ENCODE assay signal across 7 cellular contexts in the genomic region with DNA sequence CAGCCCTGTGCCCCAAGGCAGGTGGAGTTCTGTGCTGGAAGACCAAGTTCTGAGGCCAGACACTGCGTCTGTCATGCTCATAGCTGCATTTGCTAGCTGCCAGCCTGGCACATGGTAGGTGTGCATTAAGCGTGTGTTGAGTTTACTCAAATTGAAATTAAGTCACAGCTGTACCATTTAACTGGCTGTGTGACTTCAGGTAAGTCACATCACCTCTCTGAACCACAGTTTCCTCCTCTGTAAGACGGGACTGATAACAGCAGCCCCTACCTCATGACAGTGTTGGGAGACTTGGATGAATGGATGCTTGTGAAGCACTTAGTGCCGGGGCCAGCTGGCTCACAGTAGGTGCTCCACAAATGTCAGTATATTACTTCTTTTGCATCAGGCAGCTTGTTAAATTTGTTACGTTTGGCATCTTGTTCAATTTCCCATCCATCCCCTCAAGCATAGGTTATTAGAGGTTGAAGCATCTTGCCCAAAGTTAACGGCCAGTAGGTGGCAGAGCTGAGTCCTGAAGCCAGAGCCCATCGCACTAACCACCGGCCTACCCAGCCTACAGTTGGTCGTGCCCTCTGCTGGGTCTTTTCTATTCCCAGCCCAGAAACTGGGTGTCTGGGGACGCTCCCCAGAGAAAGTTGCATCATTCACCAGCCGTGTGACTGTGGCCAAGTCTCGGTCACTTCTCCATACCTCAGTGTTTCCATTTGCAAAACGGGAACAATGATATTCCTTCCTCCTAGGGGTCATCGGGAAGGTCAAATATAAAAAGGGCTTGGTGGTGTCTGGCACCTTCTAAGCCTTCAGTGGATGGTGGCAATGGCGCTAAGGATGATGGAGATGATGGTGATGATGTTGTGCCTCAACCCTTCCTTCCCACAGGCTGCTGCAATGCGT. TPM values are rescaled to one million over a fixed set of nuclear protein-coding genes. Genes with fewer than 3 reads are reported as not detected.
DNase-seq lines count a peak whose midpoint lies in the region; ATAC-seq and TF ChIP-seq lines count a peak whose summit lies in the region.

No MANE protein-coding gene starts in this region.

- ATAC-seq in activated CD8-positive, alpha-beta T cell treated with anti-CD3 and anti-CD28 coated beads for 36 hours = peak; percentile 83
- ATAC-seq in upper lobe of right lung (peak; percentile 95), HG02759 (IDR thresholded peaks at IDR 0.05; ENCODE audit: unreplicated experiment) (no peak)

- no peaks in the 10 kb centered on the region for H3K27me3 Mint-ChIP-seq in activated CD8-positive, alpha-beta T cell treated with anti-CD3 and anti-CD28 coated beads for 36 hours
- H3K27me3 Mint-ChIP-seq in endodermal cell (ENCODE audit: insufficient read depth) = peaks cover 4% of the 10 kb centered on the region
- H3K27me3 Mint-ChIP-seq in neural crest cell (ENCODE audit: low read depth) = no peaks in the 10 kb centered on the region

- H3K27ac ChIP-seq in endodermal cell (ENCODE audit: low read depth, low read length) (no peak overlapping the region), upper lobe of right lung (no peak overlapping the region)

- H3K4me3 ChIP-seq in endodermal cell (ENCODE audit: low read length) (no peak overlapping the region), upper lobe of right lung (no peak overlapping the region)

- WGBS in endodermal cell (ENCODE audit: insufficient coverage in 1 of 2, insufficient read length in 1 of 2), 2 experiments = 72 to 73% methylated on average over 12 to 16 of the region's 16 CpGs

- no peak overlapping the region for H3K27ac Mint-ChIP-seq in activated CD8-positive, alpha-beta T cell treated with anti-CD3 and anti-CD28 coated beads for 36 hours
- H3K27ac Mint-ChIP-seq in endodermal cell (no peak overlapping the region), neural crest cell (ENCODE audit: unreplicated experiment) (no peak overlapping the region)

- no peaks in the 10 kb centered on the region for H3K4me1 ChIP-seq in endodermal cell (ENCODE audit: control insufficient read depth, insufficient read depth, low read length)
- H3K4me1 ChIP-seq in upper lobe of right lung = no peaks in the 10 kb centered on the region

- CTCF ChIA-PET in activated CD8-positive, alpha-beta T cell treated with anti-CD3 and anti-CD28 coated beads for 36 hours (lab: Charles Lee) = interaction anchor here (0.6 to 8.0 kb wide), 28 partner anchors 9 to 220 kb away, joined by 3 to 35 read pairs (median 4); a partner anchor contains a TSS

- H3K36me3 Mint-ChIP-seq in activated CD8-positive, alpha-beta T cell treated with anti-CD3 and anti-CD28 coated beads for 36 hours (ENCODE audit: low read depth) = no peaks in the 10 kb centered on the region
- H3K36me3 Mint-ChIP-seq in endodermal cell (ENCODE audit: low read depth) (no peaks in the 10 kb centered on the region), neural crest cell (ENCODE audit: low read depth) (no peaks in the 10 kb centered on the region)

- no peak overlapping the region for H3K4me3 Mint-ChIP-seq in activated CD8-positive, alpha-beta T cell treated with anti-CD3 and anti-CD28 coated beads for 36 hours
- H3K4me3 Mint-ChIP-seq in endodermal cell (no peak overlapping the region), neural crest cell (no peak overlapping the region)

- no peaks in the 10 kb centered on the region for H3K9me3 Mint-ChIP-seq in activated CD8-positive, alpha-beta T cell treated with anti-CD3 and anti-CD28 coated beads for 36 hours
- no peaks in the 10 kb centered on the region for H3K9me3 Mint-ChIP-seq in endodermal cell
- no peaks in the 10 kb centered on the region for H3K9me3 Mint-ChIP-seq in neural crest cell

- H3K9me3 ChIP-seq in endodermal cell (ENCODE audit: control insufficient read depth, low read length) = no peaks in the 10 kb centered on the region
- no peaks in the 10 kb centered on the region for H3K9me3 ChIP-seq in upper lobe of right lung

- H3K36me3 ChIP-seq in endodermal cell (ENCODE audit: control insufficient read depth, insufficient read depth, low read length) (no peaks in the 10 kb centered on the region), upper lobe of right lung (no peaks in the 10 kb centered on the region)

- in situ Hi-C loops in GM13977 (cut with MboI; ENCODE audit: low pct_unique_long_range_greater_than_20kb, low sequenced_read_pairs, unreplicated experiment) = no loop called here

- TF ChIP-seq CTCF in GM13977 (IDR thresholded peaks at IDR 0.05; ENCODE audit: extremely low read depth, insufficient read depth, missing control alignments) (peak; percentile 71), endodermal cell (conservative IDR thresholded peaks at IDR 0.05) (peak; percentile 77), neural crest cell (conservative IDR thresholded peaks at IDR 0.05) (peak; percentile 62), upper lobe of right lung (IDR thresholded peaks at IDR 0.05) (peak; percentile 65)
- peak; percentile 70 for TF ChIP-seq CTCF in activated CD8-positive, alpha-beta T cell treated with anti-CD3 and anti-CD28 coated beads for 36 hours (IDR thresholded peaks at IDR 0.05)

- no peaks in the 10 kb centered on the region for H3K4me1 Mint-ChIP-seq in activated CD8-positive, alpha-beta T cell treated with anti-CD3 and anti-CD28 coated beads for 36 hours (ENCODE audit: low read depth)
- H3K4me1 Mint-ChIP-seq in endodermal cell (no peaks in the 10 kb centered on the region), neural crest cell (no peaks in the 10 kb centered on the region)

- POLR2A ChIA-PET in activated CD8-positive, alpha-beta T cell treated with anti-CD3 and anti-CD28 coated beads for 36 hours (lab: Charles Lee) = interaction anchor here (0.6 to 1.1 kb wide), 3 partner anchors 27 to 72 kb away, joined by 3 read pairs; a partner anchor contains a TSS

- no peak overlapping the region for H3K9ac ChIP-seq in endodermal cell (ENCODE audit: extremely low read depth, low read length, poor library complexity, severe bottlenecking)

- no peaks in the 10 kb centered on the region for H3K27me3 ChIP-seq in endodermal cell (ENCODE audit: control insufficient read depth, insufficient read depth, low read length, poor library complexity, severe bottlenecking)
- H3K27me3 ChIP-seq in upper lobe of right lung = no peaks in the 10 kb centered on the region

- intact Hi-C loops in activated CD8-positive, alpha-beta T cell treated with anti-CD3 and anti-CD28 coated beads for 36 hours (cut with micrococcal nuclease) = loop anchor here (2.0 to 5.0 kb wide), 2 partner anchors 66 to 208 kb away; a partner anchor contains a TSS
- intact Hi-C loops in upper lobe of right lung (cut with DNase I) = no loop called here

- peak; percentile 74 for DNase-seq in GM13977 (ENCODE audit: low spot score)
- DNase-seq in NCI-H748 (lab: John Stamatoyannopoulos, UW; ENCODE audit: unreplicated experiment) = peak; percentile 43
- DNase-seq in activated CD8-positive, alpha-beta T cell treated with anti-CD3 and anti-CD28 coated beads for 36 hours = peak; percentile 89
- DNase-seq in endodermal cell = peak; percentile 93
- peak; percentile 51 for DNase-seq in neural crest cell (ENCODE audit: low read depth, low spot score)
- DNase-seq in upper lobe of right lung = peak; percentile 74

RNA-seq across cellular contexts. Expression of a gene that starts 4.5 kb away (rescaled TPM):
- total RNA-seq in activated CD8-positive, alpha-beta T cell treated with anti-CD3 and anti-CD28 coated beads for 36 hours = not detected
- total RNA-seq in endodermal cell (not detected), neural crest cell (not detected in 2 replicates), upper lobe of right lung (0.26 TPM)
- not detected for polyA plus RNA-seq in endodermal cell (2013, experiment 1 of 2)
- polyA plus RNA-seq in endodermal cell (2013, experiment 2 of 2) = not detected

RNA-seq across cellular contexts. Expression of a gene that starts 27.0 kb away (rescaled TPM):
- total RNA-seq in activated CD8-positive, alpha-beta T cell treated with anti-CD3 and anti-CD28 coated beads for 36 hours = 10 to 100 TPM; 33.0 to 34.5 TPM
- total RNA-seq in endodermal cell (10 to 100 TPM; 27.1 to 28.3 TPM), neural crest cell (32.9 and 34.3 TPM in 2 replicates), upper lobe of right lung (46.0 TPM)
- polyA plus RNA-seq in endodermal cell (2013, experiment 1 of 2) = 16.6 TPM
- 20.3 TPM for polyA plus RNA-seq in endodermal cell (2013, experiment 2 of 2)

Comparison
In these comparisons a context has a peak if more than half of its experiments do, and no peak if none do; other contexts are left out.
1. DNase-seq: peak in every context shown above with its lines; median percentile 93 in endodermal cell; 89 in activated CD8-positive, alpha-beta T cell treated with anti-CD3 and anti-CD28 coated beads for 36 hours; 74 in GM13977; 74 in upper lobe of right lung; 51 in neural crest cell; 43 in NCI-H748.